Comparison of ENCODE assay signal across 8 cellular contexts in the genomic region with DNA sequence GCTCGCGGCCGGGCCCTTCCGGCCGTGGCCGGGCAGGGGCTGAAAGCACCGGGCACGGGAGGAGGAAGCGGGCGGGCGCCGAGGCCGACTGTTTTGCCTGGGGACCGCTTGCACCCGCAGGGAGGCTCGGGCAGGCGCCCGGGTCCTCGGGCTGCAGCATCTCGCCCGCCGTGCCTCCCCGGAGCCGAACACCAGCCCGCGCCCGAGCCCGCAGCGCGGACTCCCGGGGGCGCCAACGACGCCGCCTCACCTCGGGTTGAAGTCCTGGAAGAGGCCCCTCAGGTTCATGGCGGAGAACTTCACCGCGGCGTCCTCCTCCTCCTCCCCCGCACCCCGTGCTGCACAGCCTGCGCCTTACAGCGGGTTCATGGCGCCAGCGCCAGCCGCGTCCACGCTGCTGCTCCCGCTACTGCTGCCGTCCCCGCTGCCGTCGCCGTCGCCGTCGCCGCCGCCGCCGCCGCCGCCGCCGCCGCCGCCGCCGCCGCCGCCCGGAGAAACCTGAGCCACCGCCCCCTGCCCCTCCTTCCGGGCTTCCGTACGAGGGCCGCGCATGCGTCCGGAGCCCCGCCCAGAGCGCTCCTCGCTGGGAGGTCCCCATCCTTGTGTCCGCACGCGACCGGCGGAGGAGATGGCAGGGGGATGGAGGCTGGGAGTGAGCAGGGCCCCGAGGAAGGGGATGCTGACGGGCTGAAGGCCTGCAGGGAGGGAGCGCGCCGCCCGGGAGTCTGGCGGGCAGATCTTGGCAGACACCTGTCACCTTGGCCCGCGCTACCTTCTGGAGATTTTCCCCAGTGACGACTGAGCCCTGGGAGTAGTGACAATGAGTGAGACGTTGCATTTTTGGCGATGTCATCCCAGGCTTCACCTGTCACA. TPM values are rescaled to one million over a fixed set of nuclear protein-coding genes. Genes with fewer than 3 reads are reported as not detected.
A peak's percentile ranks its signal among the peaks of the same experiment; 100 is the strongest.
DNase-seq lines count a peak whose midpoint lies in the region; ATAC-seq lines count a peak whose summit lies in the region.

Gene TMEM185A, minus strand, starts transcription at position 500 of the 873 bp plus-strand sequence. Its CDS starts 212 bp downstream, at position 288.

- no peaks in the 10 kb centered on the region for H3K27me3 ChIP-seq in BLaER1 treated with 17β-estradiol and CSF1 and Interleukin-3, amounts not matched to agents 10 nM and 100 nM
- no peaks in the 10 kb centered on the region for H3K27me3 ChIP-seq in mononuclear cell (ENCODE audit: insufficient read depth, low read length)

- DNase-seq in NCI-H774 (lab: John Stamatoyannopoulos, UW) = peak; percentile 37
- DNase-seq in activated CD8-positive, alpha-beta memory T cell treated with anti-CD3 and anti-CD28 coated beads for 48 hours (ENCODE audit: low read depth in 2 of 3, low spot score in 2 of 3) = peak; percentile 10 to 48 (median 24)
- DNase-seq in stimulated activated CD8-positive, alpha-beta memory T cell treated with anti-CD3 and anti-CD28 coated beads, Interleukin-2, amount 100 ng/mL, for 48 hours (ENCODE audit: low read depth in 2 of 2) = peak; percentile 55 to 60

- H3K4me2 ChIP-seq in BLaER1 treated with 17β-estradiol and CSF1 and Interleukin-3, amounts not matched to agents 10 nM and 100 nM = peak within 1 kb of the TSS; percentile 65 to 87 (median 80)

- H3K9me3 ChIP-seq in BLaER1 treated with 17β-estradiol and CSF1 and Interleukin-3, amounts not matched to agents 10 nM and 100 nM (replicated peaks in 1 of 11) = peaks cover 0 to 11% (median 8%) of the 10 kb centered on the region in 11 experiments; a peak in 16 of 22 replicates
- no peaks in the 10 kb centered on the region for H3K9me3 ChIP-seq in mononuclear cell (ENCODE audit: low read depth, low read length)

- H3K4me3 ChIP-seq in BLaER1 treated with 17β-estradiol and CSF1 and Interleukin-3, amounts not matched to agents 10 nM and 100 nM = peak within 1 kb of the TSS; percentile 62 to 89 (median 80)
- H3K4me3 ChIP-seq in mononuclear cell (ENCODE audit: low read length) = peak within 1 kb of the TSS; percentile 56

- in situ Hi-C loops in endometrial microvascular endothelial cells (cut with HindIII; ENCODE audit: inconsistent ontology term, low pct_unique_long_range_greater_than_20kb, low sequenced_read_pairs) = no loop called here

- peaks cover 0 to 40% (median 30%) of the 10 kb centered on the region in 11 experiments; a peak in 16 of 22 replicates for H4K20me1 ChIP-seq in BLaER1 treated with 17β-estradiol and CSF1 and Interleukin-3, amounts not matched to agents 10 nM and 100 nM

- H3K36me3 ChIP-seq in BLaER1 treated with 17β-estradiol and CSF1 and Interleukin-3, amounts not matched to agents 10 nM and 100 nM = no peaks in the 10 kb centered on the region

- H3K9ac ChIP-seq in BLaER1 treated with 17β-estradiol and CSF1 and Interleukin-3, amounts not matched to agents 10 nM and 100 nM = peak within 1 kb of the TSS; percentile 72 to 85 (median 81)

- H3K4me1 ChIP-seq in BLaER1 treated with 17β-estradiol and CSF1 and Interleukin-3, amounts not matched to agents 10 nM and 100 nM = peaks cover 11 to 17% (median 14%) of the 10 kb centered on the region in 10 experiments; a peak in 18 of 20 replicates
- H3K4me1 ChIP-seq in mononuclear cell (ENCODE audit: insufficient read depth, low read length) = peaks cover 16% of the 10 kb centered on the region

- ATAC-seq in GM19328 (IDR thresholded peaks at IDR 0.05; ENCODE audit: unreplicated experiment) = peak; percentile 89
- peak; percentile 88 for ATAC-seq in HG03460 (IDR thresholded peaks at IDR 0.05; ENCODE audit: unreplicated experiment)

- H3K27ac ChIP-seq in BLaER1 treated with 17β-estradiol and CSF1 and Interleukin-3, amounts not matched to agents 10 nM and 100 nM = peak within 1 kb of the TSS in 10 of 11 experiments; percentile 61 to 78 (median 74); a peak in 21 of 22 replicates

RNA-seq across cellular contexts. Expression of gene TMEM185A, which starts in this region (rescaled TPM):
- total RNA-seq in endometrial microvascular endothelial cells (ENCODE audit: inconsistent ontology term) (11.8 TPM), mononuclear cell (5.5 TPM)

Comparison
In these comparisons a context has a peak if more than half of its experiments do, and no peak if none do; other contexts are left out.
1. Peak in every context shown above with its lines: DNase-seq, ATAC-seq, H3K4me3 ChIP-seq and H3K27ac ChIP-seq.